ENCODE assay signal across 8 cellular contexts in genomic region chr7:21945374-21946227, GRCh38. TPM values are rescaled to one million over a fixed set of nuclear protein-coding genes. Genes with fewer than 3 reads are reported as not detected.
DNase-seq lines count a peak whose midpoint lies in the region; ATAC-seq, FAIRE-seq and TF ChIP-seq lines count a peak whose summit lies in the region.

A gene with protein sequence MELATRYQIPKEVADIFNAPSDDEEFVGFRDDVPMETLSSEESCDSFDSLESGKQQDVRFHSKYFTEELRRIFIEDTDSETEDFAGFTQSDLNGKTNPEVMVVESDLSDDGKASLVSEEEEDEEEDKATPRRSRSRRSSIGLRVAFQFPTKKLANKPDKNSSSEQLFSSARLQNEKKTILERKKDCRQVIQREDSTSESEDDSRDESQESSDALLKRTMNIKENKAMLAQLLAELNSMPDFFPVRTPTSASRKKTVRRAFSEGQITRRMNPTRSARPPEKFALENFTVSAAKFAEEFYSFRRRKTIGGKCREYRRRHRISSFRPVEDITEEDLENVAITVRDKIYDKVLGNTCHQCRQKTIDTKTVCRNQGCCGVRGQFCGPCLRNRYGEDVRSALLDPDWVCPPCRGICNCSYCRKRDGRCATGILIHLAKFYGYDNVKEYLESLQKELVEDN (minus strand): TSS chr7:21945899. CDS start chr7:21945804, 95 bp downstream.

- H3K4me2 ChIP-seq in astrocyte (ENCODE audit: low read length) (peak within 1 kb of the TSS; percentile 83), hepatocyte (peak within 1 kb of the TSS; percentile 96)

- peak; percentile 91 for DNase-seq in GM12865 (ENCODE audit: low read depth)
- DNase-seq in MV-4-11 (lab: John Stamatoyannopoulos, UW), result peak; percentile 62
- DNase-seq in T-cell, result peak in 33 of 34 experiments; percentile 1 to 58 (median 38)
- DNase-seq in astrocyte (ENCODE audit: low read depth), result peak; percentile 60
- DNase-seq in hepatocyte (ENCODE audit: low spot score), result peak; percentile 73
- peak; percentile 43 for DNase-seq in retinal pigment epithelial cell (ENCODE audit: low read depth)
- no peak for DNase-seq in cortex of kidney (lab: John Stamatoyannopoulos, UW)

- peaks cover 7% of the 10 kb centered on the region for H4K20me1 ChIP-seq in astrocyte (ENCODE audit: insufficient read depth, low read length)
- H4K20me1 ChIP-seq in hepatocyte (ENCODE audit: insufficient read depth, poor library complexity, severe bottlenecking), result no peaks in the 10 kb centered on the region

- H2AFZ ChIP-seq in astrocyte (ENCODE audit: low read depth, low read length), result peak within 1 kb of the TSS; percentile 96
- peak within 1 kb of the TSS; percentile 87 for H2AFZ ChIP-seq in hepatocyte

- peaks cover 53 to 65% (median 58%) of the 10 kb centered on the region in 3 donors for H3K4me1 Mint-ChIP-seq in T-cell
- H3K4me1 Mint-ChIP-seq in astrocyte (ENCODE audit: low read depth, unreplicated experiment), result peaks cover 16% of the 10 kb centered on the region

- H3K9ac ChIP-seq in astrocyte (ENCODE audit: low read length), result peak within 1 kb of the TSS; percentile 86

- H3K4me3 ChIP-seq in GM12865 (ENCODE audit: low read depth, low read length), result peak within 1 kb of the TSS; percentile 78
- peak within 1 kb of the TSS; percentile 72 for H3K4me3 ChIP-seq in astrocyte (ENCODE audit: insufficient read depth, low read depth, low read length)
- peak within 1 kb of the TSS; percentile 30 for H3K4me3 ChIP-seq in hepatocyte
- H3K4me3 ChIP-seq in retinal pigment epithelial cell (ENCODE audit: low read length), result peak within 1 kb of the TSS; percentile 79

- TF ChIP-seq CTCF in GM12865 (IDR thresholded peaks at IDR 0.05; ENCODE audit: insufficient read depth, low read depth, low read length, missing control alignments) (peak; percentile 9), astrocyte (IDR thresholded peaks at IDR 0.05; ENCODE audit: insufficient read depth, low read depth, low read length) (no peak), hepatocyte (IDR thresholded peaks at IDR 0.05; ENCODE audit: poor library complexity) (peak; percentile 4), retinal pigment epithelial cell (conservative IDR thresholded peaks at IDR 0.05; ENCODE audit: low read depth, low read length) (no peak)

- H3K79me2 ChIP-seq in astrocyte (ENCODE audit: insufficient read depth, low read length), result peaks cover 7% of the 10 kb centered on the region
- H3K79me2 ChIP-seq in hepatocyte, result no peaks in the 10 kb centered on the region

- no peaks in the 10 kb centered on the region for H3K36me3 ChIP-seq in astrocyte (ENCODE audit: insufficient read depth, low read length)
- H3K36me3 ChIP-seq in hepatocyte (replicated peaks; ENCODE audit: insufficient read depth, low read depth), result no peaks in the 10 kb centered on the region

- H3K4me1 ChIP-seq in astrocyte (ENCODE audit: insufficient read depth, low read length) (peaks cover 22% of the 10 kb centered on the region), hepatocyte (ENCODE audit: insufficient read depth) (peaks cover 11% of the 10 kb centered on the region)

- H3K9me3 Mint-ChIP-seq in T-cell (no peaks in the 10 kb centered on the region), astrocyte (ENCODE audit: unreplicated experiment) (no peaks in the 10 kb centered on the region)

- H3K27me3 ChIP-seq in astrocyte (ENCODE audit: insufficient read depth, low read length) (peaks cover 2% of the 10 kb centered on the region), hepatocyte (peaks cover 32% of the 10 kb centered on the region)

- peak within 1 kb of the TSS in 1 of 2 donors; percentile 76 for H3K27ac Mint-ChIP-seq in T-cell
- peak within 1 kb of the TSS; percentile 65 for H3K27ac Mint-ChIP-seq in astrocyte (ENCODE audit: unreplicated experiment)

- POLR2A ChIA-PET in T-cell (lab: Charles Lee), result interaction anchor here in 1 of 2 donors (0.8 kb wide), 1 partner anchor 19 kb away, joined by 3 read pairs; no protein-coding TSS in a partner anchor

- CTCF ChIA-PET in T-cell (lab: Charles Lee), result interaction anchor here (0.6 to 0.7 kb wide), 3 partner anchors 416 to 1578 kb away, joined by 4 read pairs; no protein-coding TSS in a partner anchor

- H3K27me3 Mint-ChIP-seq in T-cell, result no peaks in the 10 kb centered on the region
- H3K27me3 Mint-ChIP-seq in astrocyte (ENCODE audit: low read depth, unreplicated experiment), result peaks cover 7% of the 10 kb centered on the region

- no peaks in the 10 kb centered on the region for H3K9me2 ChIP-seq in hepatocyte (replicated peaks; ENCODE audit: insufficient read depth)

- H3K27ac ChIP-seq in astrocyte (ENCODE audit: low read depth, low read length) (peak within 1 kb of the TSS; percentile 74), hepatocyte (peak within 1 kb of the TSS; percentile 45)

- no peaks in the 10 kb centered on the region for H3K9me3 ChIP-seq in astrocyte (ENCODE audit: insufficient read depth, low read depth, low read length)
- H3K9me3 ChIP-seq in hepatocyte (ENCODE audit: low read depth), result no peaks in the 10 kb centered on the region

- no peak for FAIRE-seq in astrocyte (lab: Jason Lieb, UNC)

- no peaks in the 10 kb centered on the region for H3K36me3 Mint-ChIP-seq in T-cell
- H3K36me3 Mint-ChIP-seq in astrocyte (ENCODE audit: low read depth, unreplicated experiment), result no peaks in the 10 kb centered on the region

- H3K4me3 Mint-ChIP-seq in T-cell (peak within 1 kb of the TSS; percentile 84 to 89 (median 87)), astrocyte (ENCODE audit: unreplicated experiment) (peak within 1 kb of the TSS; percentile 85)

- WGBS in hepatocyte (ENCODE audit: low lambda C conversion rate, missing lambda C conversion rate), result 1% methylated on average over 86 of the region's 86 CpGs

- ATAC-seq in HG02571 (IDR thresholded peaks at IDR 0.05; ENCODE audit: unreplicated experiment) (peak; percentile 87), T-cell (replicated peaks in 1 of 4) (peak; percentile 80 to 87 (median 86))

RNA-seq across cellular contexts. Expression of the gene that starts here (rescaled TPM):
- total RNA-seq in T-cell (10 to 100 TPM; 11.8 to 31.1 (median 21.4) TPM), astrocyte (12.1 and 15.2 TPM in 2 replicates), hepatocyte (13.0 and 17.1 TPM in 2 replicates)
- polyA plus RNA-seq in hepatocyte, result 4.5 and 8.1 TPM in 2 replicates

Comparison
In these comparisons a context has a peak if more than half of its experiments do, and no peak if none do; other contexts are left out.
1. CTCF ChIP-seq: peak in GM12865 (single experiment) and hepatocyte (single experiment); none in astrocyte (single experiment) and retinal pigment epithelial cell (single experiment).
2. Peak in every context shown above with its lines, with median percentiles within 50 percentile points of each other: H3K4me3 ChIP-seq.